15 cellular contexts compared by ENCODE assay signal in the genomic region with DNA sequence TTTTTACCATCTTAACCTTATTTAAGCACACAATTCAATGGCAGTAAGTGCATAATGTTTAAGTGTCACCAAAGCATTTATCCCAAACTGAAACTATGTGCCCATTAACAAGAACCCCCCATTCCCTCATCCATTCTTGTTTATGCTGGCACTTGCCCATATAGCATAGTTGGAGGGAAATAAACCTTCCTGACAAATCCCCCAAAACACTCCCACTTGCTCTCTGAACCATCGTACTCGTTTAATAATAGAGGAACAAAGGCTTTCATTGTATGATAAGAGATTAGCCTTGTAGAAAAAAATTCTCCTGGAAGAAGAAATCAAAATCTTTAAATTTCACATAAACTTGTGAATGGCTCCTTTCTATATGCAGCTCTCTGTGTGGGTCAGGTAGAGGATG. TPM values are rescaled to one million over a fixed set of nuclear protein-coding genes. Genes with fewer than 3 reads are reported as not detected.
DNase-seq lines count a peak whose midpoint lies in the region; FAIRE-seq and TF ChIP-seq lines count a peak whose summit lies in the region.
"Had no signal": no experiment of that assay in that cellular context is flagged by ENCODE, and none has a peak within 500 bp of the region (broad histone marks: within the 10 kb centered on the region; RNA-seq: fewer than 3 reads in every experiment).

No MANE protein-coding gene starts in this region.

- no peaks in the 10 kb centered on the region for H4K20me1 ChIP-seq in Karpas-422 (ENCODE audit: insufficient read depth, low read depth, low read length)
- no peaks in the 10 kb centered on the region for H4K20me1 ChIP-seq in OCI-LY3 (ENCODE audit: insufficient read depth, low read length)
- H4K20me1 ChIP-seq in hepatocyte (ENCODE audit: insufficient read depth, poor library complexity, severe bottlenecking): no peaks in the 10 kb centered on the region
- H4K20me1 ChIP-seq: BLaER1 treated with 17β-estradiol and CSF1 and Interleukin-3, amounts not matched to agents 10 nM and 100 nM had no signal

- H3K27me3 ChIP-seq in Karpas-422 (ENCODE audit: low read length) (peaks cover 3% of the 10 kb centered on the region; the same call in 1 of the 2 replicates), OCI-LY3 (ENCODE audit: low read depth, low read length) (no peaks in the 10 kb centered on the region), hepatocyte (no peaks in the 10 kb centered on the region), small intestine (ENCODE audit: control insufficient read depth in 2 of 2, insufficient read depth in 2 of 2, low read length in 2 of 2) (no peaks in the 10 kb centered on the region)
- H3K27me3 ChIP-seq in effector memory CD4-positive, alpha-beta T cell (replicated peaks; ENCODE audit: control insufficient read depth, insufficient read depth, low read length, poor library complexity, severe bottlenecking): no peaks in the 10 kb centered on the region
- H3K27me3 ChIP-seq: BLaER1 treated with 17β-estradiol and CSF1 and Interleukin-3, amounts not matched to agents 10 nM and 100 nM had no signal

- H3K9me2 ChIP-seq in Karpas-422 (replicated peaks; ENCODE audit: insufficient read depth, low read length) (no peaks in the 10 kb centered on the region), hepatocyte (replicated peaks; ENCODE audit: insufficient read depth) (no peaks in the 10 kb centered on the region)

- H3K79me2 ChIP-seq in Karpas-422 (ENCODE audit: low read length) (no peaks in the 10 kb centered on the region), OCI-LY3 (ENCODE audit: low read length) (peaks cover 65% of the 10 kb centered on the region), hepatocyte (no peaks in the 10 kb centered on the region)

- no peak for TF ChIP-seq CTCF in OCI-LY3 (IDR thresholded peaks at IDR 0.05; ENCODE audit: low read depth, low read length)
- TF ChIP-seq CTCF in hepatocyte (IDR thresholded peaks at IDR 0.05; ENCODE audit: poor library complexity): no peak

- 70% methylated on average over 2 of the region's 2 CpGs for WGBS in hepatocyte (ENCODE audit: low lambda C conversion rate, missing lambda C conversion rate)
- 11 to 41% (median 20%) methylated on average over 2 of the region's 2 CpGs for WGBS in small intestine, 3 donors

- H2AFZ ChIP-seq in Karpas-422 (ENCODE audit: low read length): no peak overlapping the region
- H2AFZ ChIP-seq in OCI-LY3 (ENCODE audit: low read depth, low read length): no peak overlapping the region
- H2AFZ ChIP-seq in hepatocyte: no peak overlapping the region
- H2AFZ ChIP-seq: GM23338 had no signal

- H3K36me3 ChIP-seq in Karpas-422 (ENCODE audit: insufficient read depth, low read length): no peaks in the 10 kb centered on the region; the same call in 1 of the 2 replicates
- H3K36me3 ChIP-seq in OCI-LY3 (replicated peaks; ENCODE audit: low read depth, low read length): peaks cover 65% of the 10 kb centered on the region
- H3K36me3 ChIP-seq in hepatocyte (replicated peaks; ENCODE audit: insufficient read depth, low read depth): no peaks in the 10 kb centered on the region
- no peaks in the 10 kb centered on the region for H3K36me3 ChIP-seq in small intestine (ENCODE audit: control insufficient read depth in 2 of 2, insufficient read depth in 2 of 2, low read length in 2 of 2)
- no peaks in the 10 kb centered on the region for H3K36me3 ChIP-seq in effector memory CD4-positive, alpha-beta T cell (ENCODE audit: control insufficient read depth, insufficient read depth, low read length)

- H3K9me3 ChIP-seq in Karpas-422 (ENCODE audit: low read length) (peaks cover 3% of the 10 kb centered on the region; the same call in 1 of the 2 replicates), OCI-LY3 (ENCODE audit: insufficient read depth, low read length) (peaks cover 9% of the 10 kb centered on the region; the same call in 1 of the 2 replicates), hepatocyte (ENCODE audit: low read depth) (no peaks in the 10 kb centered on the region), small intestine (ENCODE audit: control insufficient read depth, low read depth) (no peaks in the 10 kb centered on the region)
- no peaks in the 10 kb centered on the region for H3K9me3 ChIP-seq in effector memory CD4-positive, alpha-beta T cell (ENCODE audit: control insufficient read depth, low read length)

- DNase-seq in Karpas-422 (no peak), hepatocyte (ENCODE audit: low spot score) (no peak), small intestine (peak; percentile 11), activated gamma-delta T cell (lab: John Stamatoyannopoulos, UW) (no peak), cerebellar nuclear complex (lab: John Stamatoyannopoulos, UW) (no peak)
- DNase-seq in effector memory CD4-positive, alpha-beta T cell: no peak
- DNase-seq: ACHN; Calu3; CD4-positive, CD25-positive, alpha-beta regulatory T cell; DMS 273 treated with DMSO at 0.1 percent for 48 hours; H7 had no signal

- FAIRE-seq in small intestine (lab: Jason Lieb, UNC): no peak
- FAIRE-seq: GM18507 had no signal

- H3K4me1 ChIP-seq in Karpas-422 (ENCODE audit: low read length) (peaks cover 67% of the 10 kb centered on the region), OCI-LY3 (ENCODE audit: low read length) (peaks cover 88% of the 10 kb centered on the region), hepatocyte (ENCODE audit: insufficient read depth) (peaks cover 5% of the 10 kb centered on the region), small intestine (ENCODE audit: control insufficient read depth in 2 of 2, insufficient read depth in 1 of 2, low read depth in 1 of 2, low read length in 1 of 2) (no peaks in the 10 kb centered on the region)
- no peaks in the 10 kb centered on the region for H3K4me1 ChIP-seq in effector memory CD4-positive, alpha-beta T cell (ENCODE audit: control insufficient read depth, insufficient read depth, low read length, poor library complexity, severe bottlenecking)

- no peak overlapping the region for H3K9ac ChIP-seq in Karpas-422 (ENCODE audit: low read length)
- peak overlapping the region; percentile 40; the same call in 1 of the 2 replicates for H3K9ac ChIP-seq in OCI-LY3 (ENCODE audit: low read length)
- H3K9ac ChIP-seq: BLaER1 treated with 17β-estradiol and CSF1 and Interleukin-3, amounts not matched to agents 10 nM and 100 nM had no signal

- H3K4me3 ChIP-seq in Karpas-422 (ENCODE audit: low read length) (no peak overlapping the region), OCI-LY3 (ENCODE audit: low read length) (no peak overlapping the region), hepatocyte (no peak overlapping the region), small intestine (ENCODE audit: low read depth in 1 of 2, low read length in 2 of 2) (no peak overlapping the region)
- no peak overlapping the region for H3K4me3 ChIP-seq in effector memory CD4-positive, alpha-beta T cell (ENCODE audit: insufficient read depth, low read depth, low read length, poor library complexity, severe bottlenecking)
- H3K4me3 ChIP-seq: BLaER1 treated with 17β-estradiol and CSF1 and Interleukin-3, amounts not matched to agents 10 nM and 100 nM; GM23338 had no signal

- H3K27ac ChIP-seq in Karpas-422 (ENCODE audit: low read length) (no peak overlapping the region), OCI-LY3 (ENCODE audit: low read length) (peak overlapping the region; percentile 100), hepatocyte (peak overlapping the region; percentile 29), small intestine (ENCODE audit: low read depth in 1 of 2, low read length in 1 of 2) (no peak overlapping the region)
- no peak overlapping the region for H3K27ac ChIP-seq in effector memory CD4-positive, alpha-beta T cell (ENCODE audit: insufficient read depth, low read length, poor library complexity, severe bottlenecking)
- H3K27ac ChIP-seq: BLaER1 treated with 17β-estradiol and CSF1 and Interleukin-3, amounts not matched to agents 10 nM and 100 nM had no signal

- H3K4me2 ChIP-seq in Karpas-422 (ENCODE audit: low read depth, low read length, poor library complexity, severe bottlenecking) (peak overlapping the region; percentile 83), OCI-LY3 (ENCODE audit: low read length) (peak overlapping the region; percentile 20), hepatocyte (no peak overlapping the region)
- H3K4me2 ChIP-seq: BLaER1 treated with 17β-estradiol and CSF1 and Interleukin-3, amounts not matched to agents 10 nM and 100 nM; GM23338 had no signal

RNA-seq across cellular contexts. Expression of a gene that starts 26.4 kb away (rescaled TPM):
- total RNA-seq in Karpas-422 (2014; rRNA removed; shearing (Covaris generic); ENCODE audit: low replicate concordance): 13.2 and 31.3 TPM in 2 replicates
- total RNA-seq in hepatocyte: 26.0 and 42.6 TPM in 2 replicates
- 69.1 and 73.3 TPM in 2 replicates for polyA plus RNA-seq in hepatocyte
- 1 to 10 TPM; 2.7 to 8.6 (median 6.9) TPM for polyA plus RNA-seq in small intestine
- total RNA-seq: CD4-positive, CD25-positive, alpha-beta regulatory T cell had no signal
- polyA plus RNA-seq: CD4-positive, CD25-positive, alpha-beta regulatory T cell had no signal

Comparison
In these comparisons a context has a peak if more than half of its experiments do, and no peak if none do; other contexts are left out.
1. H3K27ac ChIP-seq: peak in OCI-LY3 (single experiment) and hepatocyte (single experiment); none in Karpas-422 (single experiment), small intestine (0 of 2) and effector memory CD4-positive, alpha-beta T cell (single experiment).